Comparison of ENCODE assay signal across 1 cellular context in the genomic region with DNA sequence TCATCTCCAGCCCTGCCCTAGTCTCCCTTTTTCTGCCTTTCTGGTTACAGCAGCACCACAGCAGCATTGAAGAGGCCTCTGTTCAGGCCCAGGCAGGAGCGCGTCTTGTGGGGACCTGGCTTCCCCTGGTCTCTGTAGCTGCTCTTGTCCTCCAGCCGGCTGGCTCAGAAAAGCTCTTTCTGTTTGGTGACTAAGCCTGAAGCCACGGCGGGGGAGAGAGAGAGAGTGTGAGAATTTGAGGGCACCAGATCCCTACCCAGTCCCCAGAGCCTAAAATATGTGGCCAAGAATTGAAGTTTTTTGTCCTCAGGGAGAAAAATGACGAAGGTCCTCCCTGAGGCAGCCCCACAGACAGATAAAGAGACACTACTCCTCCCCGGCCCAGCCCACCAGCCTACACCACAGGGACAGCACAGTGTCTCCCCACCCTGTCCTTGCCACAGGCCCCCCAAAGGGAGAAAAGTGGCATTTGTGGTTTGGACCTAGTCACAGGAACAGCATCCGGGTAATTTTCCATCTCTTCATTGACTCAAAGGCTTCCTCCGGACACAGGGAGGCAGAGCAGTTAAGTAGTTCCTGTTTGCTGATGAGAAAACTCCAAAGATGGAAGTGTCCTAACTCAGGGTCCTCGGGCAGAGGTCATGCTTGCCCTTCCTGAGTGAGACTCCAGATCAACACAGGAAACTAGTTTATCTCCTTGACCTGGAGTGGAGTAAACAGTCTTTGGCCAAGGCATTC.
TF ChIP-seq lines count a peak whose summit lies in the region.

No MANE protein-coding gene starts in this region.

TF ChIP-seq in K562, 482 proteins besides CTCF, POLR2A, EP300 and RAD21:
- TF ChIP-seq ZNF175 (CRISPR knock-in tag; IDR thresholded peaks at IDR 0.05; ENCODE audit: low read depth), result 0 out of 2 replicates have a peak, but pooled peaks have one; percentile 51
- TF ChIP-seq SRF (CRISPR knock-in tag; IDR thresholded peaks at IDR 0.05), result peak in 1 of 2 experiments; percentile 55; a peak in 1 of 4 replicates
- no peak for TF ChIP-seq SMARCC2 (IDR thresholded peaks at IDR 0.05; ENCODE audit: low read depth)
- no peak for TF ChIP-seq PHF21A (IDR thresholded peaks at IDR 0.05; ENCODE audit: borderline replicate concordance, low read depth)
- TF ChIP-seq ZNF445 (CRISPR knock-in tag; IDR thresholded peaks at IDR 0.05; ENCODE audit: low read depth), result no peak
- TF ChIP-seq, protein P1, sequence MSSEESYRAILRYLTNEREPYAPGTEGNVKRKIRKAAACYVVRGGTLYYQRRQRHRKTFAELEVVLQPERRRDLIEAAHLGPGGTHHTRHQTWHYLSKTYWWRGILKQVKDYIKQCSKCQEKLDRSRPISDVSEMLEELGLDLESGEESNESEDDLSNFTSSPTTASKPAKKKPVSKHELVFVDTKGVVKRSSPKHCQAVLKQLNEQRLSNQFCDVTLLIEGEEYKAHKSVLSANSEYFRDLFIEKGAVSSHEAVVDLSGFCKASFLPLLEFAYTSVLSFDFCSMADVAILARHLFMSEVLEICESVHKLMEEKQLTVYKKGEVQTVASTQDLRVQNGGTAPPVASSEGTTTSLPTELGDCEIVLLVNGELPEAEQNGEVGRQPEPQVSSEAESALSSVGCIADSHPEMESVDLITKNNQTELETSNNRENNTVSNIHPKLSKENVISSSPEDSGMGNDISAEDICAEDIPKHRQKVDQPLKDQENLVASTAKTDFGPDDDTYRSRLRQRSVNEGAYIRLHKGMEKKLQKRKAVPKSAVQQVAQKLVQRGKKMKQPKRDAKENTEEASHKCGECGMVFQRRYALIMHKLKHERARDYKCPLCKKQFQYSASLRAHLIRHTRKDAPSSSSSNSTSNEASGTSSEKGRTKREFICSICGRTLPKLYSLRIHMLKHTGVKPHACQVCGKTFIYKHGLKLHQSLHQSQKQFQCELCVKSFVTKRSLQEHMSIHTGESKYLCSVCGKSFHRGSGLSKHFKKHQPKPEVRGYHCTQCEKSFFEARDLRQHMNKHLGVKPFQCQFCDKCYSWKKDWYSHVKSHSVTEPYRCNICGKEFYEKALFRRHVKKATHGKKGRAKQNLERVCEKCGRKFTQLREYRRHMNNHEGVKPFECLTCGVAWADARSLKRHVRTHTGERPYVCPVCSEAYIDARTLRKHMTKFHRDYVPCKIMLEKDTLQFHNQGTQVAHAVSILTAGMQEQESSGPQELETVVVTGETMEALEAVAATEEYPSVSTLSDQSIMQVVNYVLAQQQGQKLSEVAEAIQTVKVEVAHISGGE (CRISPR knock-in tag; IDR thresholded peaks at IDR 0.05), result peak in 1 of 3 experiments; percentile 83; a peak in 2 of 6 replicates
- no peak for TF ChIP-seq HLTF (IDR thresholded peaks at IDR 0.05)
- TF ChIP-seq MAZ (CRISPR knock-in tag; conservative IDR thresholded peaks at IDR 0.05 in 1 of 2, IDR thresholded peaks at IDR 0.05 in 1 of 2), result 0 out of 4 replicates have a peak, but pooled peaks of 1 of the 2 experiments have one; percentile 18
- TF ChIP-seq, protein P2, sequence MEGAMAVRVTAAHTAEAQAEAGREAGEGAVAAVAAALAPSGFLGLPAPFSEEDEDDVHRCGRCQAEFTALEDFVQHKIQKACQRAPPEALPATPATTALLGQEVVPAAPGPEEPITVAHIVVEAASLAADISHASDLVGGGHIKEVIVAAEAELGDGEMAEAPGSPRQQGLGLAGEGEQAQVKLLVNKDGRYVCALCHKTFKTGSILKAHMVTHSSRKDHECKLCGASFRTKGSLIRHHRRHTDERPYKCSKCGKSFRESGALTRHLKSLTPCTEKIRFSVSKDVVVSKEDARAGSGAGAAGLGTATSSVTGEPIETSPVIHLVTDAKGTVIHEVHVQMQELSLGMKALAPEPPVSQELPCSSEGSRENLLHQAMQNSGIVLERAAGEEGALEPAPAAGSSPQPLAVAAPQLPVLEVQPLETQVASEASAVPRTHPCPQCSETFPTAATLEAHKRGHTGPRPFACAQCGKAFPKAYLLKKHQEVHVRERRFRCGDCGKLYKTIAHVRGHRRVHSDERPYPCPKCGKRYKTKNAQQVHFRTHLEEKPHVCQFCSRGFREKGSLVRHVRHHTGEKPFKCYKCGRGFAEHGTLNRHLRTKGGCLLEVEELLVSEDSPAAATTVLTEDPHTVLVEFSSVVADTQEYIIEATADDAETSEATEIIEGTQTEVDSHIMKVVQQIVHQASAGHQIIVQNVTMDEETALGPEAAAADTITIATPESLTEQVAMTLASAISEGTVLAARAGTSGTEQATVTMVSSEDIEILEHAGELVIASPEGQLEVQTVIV (CRISPR knock-in tag; IDR thresholded peaks at IDR 0.05; ENCODE audit: borderline replicate concordance), result no peak
- TF ChIP-seq JUND (IDR thresholded peaks at IDR 0.05; ENCODE audit: borderline replicate concordance, low read depth, low read length), result no peak
- no peak for TF ChIP-seq JUND (tag; IDR thresholded peaks at IDR 0.05; ENCODE audit: borderline replicate concordance, low read depth, low read length)
- TF ChIP-seq, protein P3, sequence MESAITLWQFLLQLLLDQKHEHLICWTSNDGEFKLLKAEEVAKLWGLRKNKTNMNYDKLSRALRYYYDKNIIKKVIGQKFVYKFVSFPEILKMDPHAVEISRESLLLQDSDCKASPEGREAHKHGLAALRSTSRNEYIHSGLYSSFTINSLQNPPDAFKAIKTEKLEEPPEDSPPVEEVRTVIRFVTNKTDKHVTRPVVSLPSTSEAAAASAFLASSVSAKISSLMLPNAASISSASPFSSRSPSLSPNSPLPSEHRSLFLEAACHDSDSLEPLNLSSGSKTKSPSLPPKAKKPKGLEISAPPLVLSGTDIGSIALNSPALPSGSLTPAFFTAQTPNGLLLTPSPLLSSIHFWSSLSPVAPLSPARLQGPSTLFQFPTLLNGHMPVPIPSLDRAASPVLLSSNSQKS (CRISPR knock-in tag; IDR thresholded peaks at IDR 0.05), result no peak
- 0 out of 2 replicates have a peak, but pooled peaks have one; percentile 14 for TF ChIP-seq ZNF134 (CRISPR knock-in tag; conservative IDR thresholded peaks at IDR 0.05)
- TF ChIP-seq NR4A1 (CRISPR knock-in tag; IDR thresholded peaks at IDR 0.05), result no peak
- TF ChIP-seq NR4A1 (tag; IDR thresholded peaks at IDR 0.05), result 0 out of 2 replicates have a peak, but pooled peaks have one; percentile 47
- no peak for TF ChIP-seq NR2C2 (CRISPR knock-in tag; IDR thresholded peaks at IDR 0.05)
- peak; percentile 78 for TF ChIP-seq NR2C2 (tag; IDR thresholded peaks at IDR 0.05)
- peak; percentile 69 for TF ChIP-seq GABPA (tag; conservative IDR thresholded peaks at IDR 0.05; ENCODE audit: low read depth)
- TF ChIP-seq ETV1 (tag; conservative IDR thresholded peaks at IDR 0.05; ENCODE audit: low read depth), result peak; percentile 84
- peak; percentile 38; the same call in 1 of the 2 replicates for TF ChIP-seq ZNF589 (CRISPR knock-in tag; IDR thresholded peaks at IDR 0.05; ENCODE audit: low read depth)
- no peak for TF ChIP-seq GATAD2A (IDR thresholded peaks at IDR 0.05)
TF ChIP-seq in K562: peak in this region for 10.
